In genomic region chr9:129111762-129112151, GRCh38 we compare ENCODE assay signal across 8 cellular contexts. TPM values are rescaled to one million over a fixed set of nuclear protein-coding genes. Genes with fewer than 3 reads are reported as not detected.
A peak's percentile ranks its signal among the peaks of the same experiment; 100 is the strongest.
DNase-seq lines count a peak whose midpoint lies in the region; ATAC-seq lines count a peak whose summit lies in the region.

No MANE protein-coding gene starts in this region.

- no peaks in the 10 kb centered on the region for H3K36me3 ChIP-seq in CD4-positive, alpha-beta memory T cell (ENCODE audit: insufficient read depth, low read length)
- H3K36me3 ChIP-seq in HAP-1 (replicated peaks) = no peaks in the 10 kb centered on the region

- H3K9me3 ChIP-seq in CD4-positive, alpha-beta memory T cell (ENCODE audit: control insufficient read depth in 1 of 2, low read length in 2 of 2) = no peaks in the 10 kb centered on the region
- H3K9me3 ChIP-seq in HAP-1 = no peaks in the 10 kb centered on the region
- no peaks in the 10 kb centered on the region for H3K9me3 ChIP-seq in right cardiac atrium (ENCODE audit: control insufficient read depth, low read length)

- intact Hi-C loops in CD4-positive, alpha-beta memory T cell (cut with micrococcal nuclease) = loop anchor here (1.0 to 2.0 kb wide), 4 partner anchors 27 to 83 kb away; partner anchors contain the start of genes DOLPP1, MIGA2 and SH3GLB2
- intact Hi-C loops in right cardiac atrium (cut with DNase I) = no loop called here

- H3K4me3 ChIP-seq in CD4-positive, alpha-beta memory T cell (ENCODE audit: low read length in 2 of 2) = peak overlapping the region; percentile 64 to 90
- H3K4me3 ChIP-seq in HAP-1 (peak overlapping the region; percentile 95), right cardiac atrium (ENCODE audit: low read length) (peak overlapping the region; percentile 90)

- DNase-seq in CD4-positive, alpha-beta memory T cell = peak in 1 of 5 donors; percentile 5
- peak; percentile 11 to 67 for DNase-seq in HAP-1 (ENCODE audit: low spot score in 2 of 2)
- peak; percentile 33 for DNase-seq in NOMO-1 treated with dmso at 0.1 percent for 144 hours (lab: John Stamatoyannopoulos, UW; ENCODE audit: unreplicated experiment)
- DNase-seq in amniotic stem cell (lab: John Stamatoyannopoulos, UW) = peak; percentile 6
- DNase-seq in right cardiac atrium = peak in 2 of 3 donors; percentile 49 to 77
- DNase-seq in retina = peak; percentile 51
- DNase-seq in SK-N-DZ (ENCODE audit: low spot score) = no peak

- peaks cover 0 to 1% (median 0%) of the 10 kb centered on the region in 8 donors for H3K9me3 Mint-ChIP-seq in CD4-positive, alpha-beta memory T cell

- CTCF ChIA-PET in CD4-positive, alpha-beta memory T cell (lab: Charles Lee; ENCODE audit: partially characterized antibody) = interaction anchor here (1.4 to 5.4 kb wide), 3 partner anchors 10 to 513 kb away, joined by 3 to 31 read pairs (median 7); no protein-coding TSS in a partner anchor

- POLR2A ChIA-PET in CD4-positive, alpha-beta memory T cell (lab: Charles Lee; ENCODE audit: partially characterized antibody) = interaction anchor here (0.6 to 4.5 kb wide), 15 partner anchors 11 to 1125 kb away, joined by 3 to 22 read pairs (median 4); partner anchors contain the start of genes DOLPP1, IER5L and MIGA2

- peaks cover 3 to 4% of the 10 kb centered on the region in 2 donors for H3K36me3 Mint-ChIP-seq in CD4-positive, alpha-beta memory T cell

- WGBS in right cardiac atrium = 0% methylated on average over 20 of the region's 20 CpGs

- peak overlapping the region; percentile 92 to 99 (median 94) for H3K4me3 Mint-ChIP-seq in CD4-positive, alpha-beta memory T cell

- ATAC-seq in right cardiac atrium = no peak
- ATAC-seq in HG02623 (IDR thresholded peaks at IDR 0.05; ENCODE audit: unreplicated experiment) = no peak

- H3K4me1 ChIP-seq in CD4-positive, alpha-beta memory T cell (ENCODE audit: insufficient read depth, low read length) = peaks cover 40% of the 10 kb centered on the region
- peaks cover 10% of the 10 kb centered on the region for H3K4me1 ChIP-seq in HAP-1
- H3K4me1 ChIP-seq in right cardiac atrium (ENCODE audit: control insufficient read depth, insufficient read depth, low read length) = no peaks in the 10 kb centered on the region

- in situ Hi-C loops in HAP-1 (cut with MboI; ENCODE audit: low sequenced_read_pairs) = no loop called here

- no peaks in the 10 kb centered on the region for H3K27me3 ChIP-seq in CD4-positive, alpha-beta memory T cell (ENCODE audit: insufficient read depth, low read length)
- H3K27me3 ChIP-seq in HAP-1 (ENCODE audit: low read depth) (no peaks in the 10 kb centered on the region), right cardiac atrium (ENCODE audit: control insufficient read depth, insufficient read depth) (no peaks in the 10 kb centered on the region)

- H3K27me3 Mint-ChIP-seq in CD4-positive, alpha-beta memory T cell = no peaks in the 10 kb centered on the region

- peaks cover 17 to 46% (median 29%) of the 10 kb centered on the region in 4 donors for H3K4me1 Mint-ChIP-seq in CD4-positive, alpha-beta memory T cell

- peak overlapping the region; percentile 84 for H3K27ac ChIP-seq in CD4-positive, alpha-beta memory T cell (ENCODE audit: low read depth, low read length)
- H3K27ac ChIP-seq in right cardiac atrium (ENCODE audit: low read length) = peak overlapping the region; percentile 61

- peak overlapping the region; percentile 64 to 96 (median 84) for H3K27ac Mint-ChIP-seq in CD4-positive, alpha-beta memory T cell

RNA-seq across cellular contexts. Expression of gene PTPA, which starts 0.5 kb away (rescaled TPM):
- total RNA-seq in CD4-positive, alpha-beta memory T cell = 10 to 100 TPM; 49.0 to 51.3 TPM
- polyA plus RNA-seq in CD4-positive, alpha-beta memory T cell = 10 to 100 TPM; 10.8 to 14.1 TPM
- total RNA-seq in right cardiac atrium = 100 to 1,000 TPM; 115 to 170 (median 144) TPM
- polyA plus RNA-seq in right cardiac atrium = 147 TPM
- 85.6 and 97.8 TPM in 2 replicates for polyA plus RNA-seq in SK-N-DZ (2014; cell fraction: cytosol; rRNA removed)
- polyA plus RNA-seq in SK-N-DZ (2014; cell fraction: nucleus; rRNA removed) = 55.4 and 62.5 TPM in 2 replicates

RNA-seq across cellular contexts. Expression of gene CRAT, which starts 1.2 kb away (rescaled TPM):
- 10 to 100 TPM; 11.2 to 12.4 TPM for total RNA-seq in CD4-positive, alpha-beta memory T cell
- polyA plus RNA-seq in CD4-positive, alpha-beta memory T cell = 10 to 100 TPM in 1 of 2 donors, 1 to 10 TPM in 1; 8.7 to 21.0 TPM
- total RNA-seq in right cardiac atrium = 10 to 100 TPM; 47.0 to 69.9 (median 56.8) TPM
- polyA plus RNA-seq in right cardiac atrium = 63.3 TPM
- polyA plus RNA-seq in SK-N-DZ (2014; cell fraction: cytosol; rRNA removed) = 8.2 and 10.7 TPM in 2 replicates
- polyA plus RNA-seq in SK-N-DZ (2014; cell fraction: nucleus; rRNA removed) = 6.2 and 8.7 TPM in 2 replicates

RNA-seq across cellular contexts. Expression of gene DOLPP1, which starts 30.8 kb away (rescaled TPM):
- total RNA-seq in CD4-positive, alpha-beta memory T cell = 10 to 100 TPM; 11.4 to 13.0 TPM
- polyA plus RNA-seq in CD4-positive, alpha-beta memory T cell = 10 to 100 TPM; 10.1 to 12.8 TPM
- total RNA-seq in right cardiac atrium = 1 to 10 TPM; 6.3 to 7.3 (median 6.8) TPM
- 3.3 TPM for polyA plus RNA-seq in right cardiac atrium
- polyA plus RNA-seq in SK-N-DZ (2014; cell fraction: cytosol; rRNA removed) = 56.8 and 59.2 TPM in 2 replicates
- 39.0 and 39.1 TPM in 2 replicates for polyA plus RNA-seq in SK-N-DZ (2014; cell fraction: nucleus; rRNA removed)
